9 cellular contexts compared by ENCODE assay signal in genomic region chr22:43002198-43002577, GRCh38. TPM values are rescaled to one million over a fixed set of nuclear protein-coding genes. Genes with fewer than 3 reads are reported as not detected.
DNase-seq lines count a peak whose midpoint lies in the region; ATAC-seq and TF ChIP-seq lines count a peak whose summit lies in the region.
"Had no signal": no experiment of that assay in that cellular context is flagged by ENCODE, and none has a peak within 500 bp of the region (broad histone marks: within the 10 kb centered on the region; RNA-seq: fewer than 3 reads in every experiment).

No MANE protein-coding gene starts in this region.

- H3K36me3 ChIP-seq in thoracic aorta (no peaks in the 10 kb centered on the region), SJCRH30 (no peaks in the 10 kb centered on the region; the same call in 1 of the 2 replicates)

- peaks cover 2% of the 10 kb centered on the region for H3K36me3 Mint-ChIP-seq in activated T-cell treated with anti-CD3 and anti-CD28 coated beads, Interleukin-2, amount 50 U/mL, for 24 hours (ENCODE audit: low read depth)

- TF ChIP-seq CTCF in WI38 (IDR thresholded peaks at IDR 0.05; ENCODE audit: low read depth, low read length) (no peak), foreskin fibroblast (IDR thresholded peaks at IDR 0.05; ENCODE audit: low read depth, low read length) (no peak), thoracic aorta (IDR thresholded peaks at IDR 0.05) (no peak)

- no peaks in the 10 kb centered on the region for H3K9me3 ChIP-seq in thoracic aorta
- peaks cover 7% of the 10 kb centered on the region for H3K9me3 ChIP-seq in SJCRH30 (replicated peaks)

- H3K27me3 ChIP-seq in thoracic aorta (replicated peaks; ENCODE audit: insufficient read depth), result no peaks in the 10 kb centered on the region
- H3K27me3 ChIP-seq in SJCRH30, result no peaks in the 10 kb centered on the region

- peaks cover 92% of the 10 kb centered on the region for H3K4me1 Mint-ChIP-seq in activated T-cell treated with anti-CD3 and anti-CD28 coated beads, Interleukin-2, amount 50 U/mL, for 24 hours (ENCODE audit: low read depth)

- H3K9me3 Mint-ChIP-seq in activated T-cell treated with anti-CD3 and anti-CD28 coated beads, Interleukin-2, amount 50 U/mL, for 24 hours, result no peaks in the 10 kb centered on the region
- H3K9me3 Mint-ChIP-seq: activated B cell treated with CpG ODN at 0.5 μM for 24 hours had no signal

- peaks cover 58 to 97% of the 10 kb centered on the region in 2 donors for H3K4me1 ChIP-seq in thoracic aorta (ENCODE audit: control insufficient read depth in 1 of 2, low read depth in 2 of 2)
- peaks cover 40% of the 10 kb centered on the region for H3K4me1 ChIP-seq in SJCRH30

- peak overlapping the region; percentile 85 for H3K27ac Mint-ChIP-seq in activated T-cell treated with anti-CD3 and anti-CD28 coated beads, Interleukin-2, amount 50 U/mL, for 24 hours

- ATAC-seq in thoracic aorta (ENCODE audit: insufficient number of reproducible peaks, low FRiP score, low read depth), result no peak

- no peak for DNase-seq in activated T-cell treated with anti-CD3 and anti-CD28 coated beads, Interleukin-2, amount 50 U/mL, for 24 hours
- DNase-seq in activated T-cell treated with anti-CD3 and anti-CD28 coated beads, Interleukin-2, amount 50 U/mL, for 48 hours, result no peak
- DNase-seq in foreskin fibroblast (peak; percentile 71 to 84), thoracic aorta (ENCODE audit: low spot score) (no peak), NOMO-1 (lab: John Stamatoyannopoulos, UW; ENCODE audit: unreplicated experiment in 2 of 2) (no peak), iPS-NIHi11 (ENCODE audit: low spot score) (no peak), SJCRH30 (no peak)
- DNase-seq: activated B cell treated with CpG ODN at 0.5 μM for 24 hours had no signal

- peak overlapping the region; percentile 25 for H3K4me3 Mint-ChIP-seq in activated T-cell treated with anti-CD3 and anti-CD28 coated beads, Interleukin-2, amount 50 U/mL, for 24 hours

- peak overlapping the region in 1 of 2 donors; percentile 95 for H3K27ac ChIP-seq in thoracic aorta
- H3K27ac ChIP-seq in SJCRH30, result no peak overlapping the region

- no peaks in the 10 kb centered on the region for H3K27me3 Mint-ChIP-seq in activated T-cell treated with anti-CD3 and anti-CD28 coated beads, Interleukin-2, amount 50 U/mL, for 24 hours
- H3K27me3 Mint-ChIP-seq: activated B cell treated with CpG ODN at 0.5 μM for 24 hours had no signal

- H3K4me3 ChIP-seq in WI38 (ENCODE audit: low read depth, low read length) (peak overlapping the region; percentile 45), foreskin fibroblast (ENCODE audit: low read depth in 1 of 2, low read length in 2 of 2) (peak overlapping the region in 1 of 2 donors; percentile 25), thoracic aorta (peak overlapping the region; percentile 1), SJCRH30 (no peak overlapping the region)

RNA-seq across cellular contexts. Expression of gene PACSIN2, which starts 12.8 kb away (rescaled TPM):
- total RNA-seq in thoracic aorta, result 100 to 1,000 TPM; 135 to 155 TPM
- 78.3 and 78.5 TPM in 2 replicates for total RNA-seq in SJCRH30 (2014; rRNA removed; shearing (Covaris generic))

Comparison
In these comparisons a context has a peak if more than half of its experiments do, and no peak if none do; other contexts are left out.
1. DNase-seq: peak in foreskin fibroblast (2 of 2); none in activated T-cell treated with anti-CD3 and anti-CD28 coated beads, Interleukin-2, amount 50 U/mL, for 24 hours (single experiment), activated T-cell treated with anti-CD3 and anti-CD28 coated beads, Interleukin-2, amount 50 U/mL, for 48 hours (0 of 2), thoracic aorta (single experiment), NOMO-1 (0 of 2), iPS-NIHi11 (single experiment) and SJCRH30 (0 of 2).